ENCODE assay signal across 8 cellular contexts in the genomic region with DNA sequence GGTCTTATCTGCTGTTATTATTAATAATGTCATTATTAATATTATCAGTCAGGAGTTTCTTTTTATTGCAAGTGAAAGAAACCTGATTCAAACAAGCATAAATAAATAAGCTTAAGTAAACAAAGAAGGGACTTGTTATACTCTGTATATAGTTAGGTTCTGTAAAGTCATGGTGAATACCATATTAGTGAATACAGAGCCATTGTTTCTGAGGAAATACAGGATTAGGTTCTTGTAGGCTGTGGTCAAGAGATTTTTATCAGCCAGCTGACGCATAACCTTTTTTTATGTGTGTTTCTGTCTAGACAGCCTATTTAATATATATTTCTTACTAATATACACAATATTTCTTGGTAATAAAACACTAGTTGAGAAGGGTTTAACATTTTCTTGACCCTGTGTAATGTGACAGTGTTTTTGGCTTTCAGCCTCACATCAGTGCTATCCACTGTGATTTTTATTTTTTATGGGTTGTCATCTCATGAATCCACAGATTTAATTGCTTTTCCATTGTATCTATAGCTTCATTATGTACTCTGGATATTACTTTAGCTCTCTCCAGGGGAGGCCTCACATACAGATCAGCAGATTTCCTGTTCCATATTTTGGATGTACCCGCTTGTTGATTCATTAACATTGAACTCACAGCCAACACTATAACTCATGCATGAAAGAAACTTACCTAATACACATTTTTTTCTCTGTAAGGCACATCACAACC. TPM values are rescaled to one million over a fixed set of nuclear protein-coding genes. Genes with fewer than 3 reads are reported as not detected.
A peak's percentile ranks its signal among the peaks of the same experiment; 100 is the strongest.
DNase-seq lines count a peak whose midpoint lies in the region; ATAC-seq, FAIRE-seq and TF ChIP-seq lines count a peak whose summit lies in the region.

No MANE protein-coding gene starts in this region.

- peaks cover 74% of the 10 kb centered on the region for H3K79me2 ChIP-seq in mammary epithelial cell (ENCODE audit: insufficient read depth, low read length)

- no TSS peak for BruUV-seq in mammary epithelial cell (replicated peaks; lab: Mats Ljungman, UMichigan)

- H3K4me1 ChIP-seq in HEK293 (ENCODE audit: control insufficient read depth, insufficient read depth, low read length) = peaks cover 13% of the 10 kb centered on the region
- peaks cover 37% of the 10 kb centered on the region for H3K4me1 ChIP-seq in mammary epithelial cell (ENCODE audit: insufficient read depth, low read length)

- H3K27me3 Mint-ChIP-seq in mesothelial cell of epicardium (ENCODE audit: low read depth) = no peaks in the 10 kb centered on the region

- no peak for FAIRE-seq in GM12891 (lab: Jason Lieb, UNC)

- H3K27me3 ChIP-seq in mammary epithelial cell (ENCODE audit: insufficient read depth, low read length) = no peaks in the 10 kb centered on the region

- peaks cover 7% of the 10 kb centered on the region for H3K9me3 Mint-ChIP-seq in mesothelial cell of epicardium

- dilution Hi-C loops in mammary epithelial cell (cut with HindIII; ENCODE audit: low sequenced_read_pairs) = no loop called here

- no peak overlapping the region for H2AFZ ChIP-seq in mammary epithelial cell (ENCODE audit: low read depth, low read length)

- no peak for TF ChIP-seq CTCF in HEK293 (tag by site-specific recombination; IDR thresholded peaks at IDR 0.05)
- TF ChIP-seq CTCF in mammary epithelial cell (conservative IDR thresholded peaks at IDR 0.05 in 1 of 2, IDR thresholded peaks at IDR 0.05 in 1 of 2; ENCODE audit: extremely low read depth in 1 of 2, insufficient read depth in 1 of 2, low read depth in 1 of 2, low read length in 2 of 2) = no peak
- no peak for TF ChIP-seq CTCF in mesothelial cell of epicardium (IDR thresholded peaks at IDR 0.05; ENCODE audit: unreplicated experiment)

- TF ChIP-seq POLR2A in GM12891 (IDR thresholded peaks at IDR 0.05; ENCODE audit: low read depth, low read length) = no peak

- intact Hi-C loops in mammary epithelial cell (cut with micrococcal nuclease) = no loop called here

- POLR2A ChIA-PET in HEK293 (lab: Yijun Ruan, JAX) = no interaction called here

- no peaks in the 10 kb centered on the region for H3K9me3 ChIP-seq in HEK293 (ENCODE audit: control insufficient read depth, insufficient read depth, low read depth, low read length)
- no peaks in the 10 kb centered on the region for H3K9me3 ChIP-seq in mammary epithelial cell (replicated peaks; ENCODE audit: insufficient read depth, low read length)

- H3K4me3 ChIP-seq in HEK293 (ENCODE audit: low read depth, low read length) (no peak overlapping the region), mammary epithelial cell (replicated peaks in 1 of 3; ENCODE audit: insufficient read depth in 1 of 3, low read depth in 2 of 3, low read length in 3 of 3) (peak overlapping the region in 1 of 3 experiments; percentile 18)

- WGBS in mammary epithelial cell (ENCODE audit: low coverage, missing lambda C conversion rate) = 19% methylated on average over 2 of the region's 2 CpGs

- H3K36me3 ChIP-seq in HEK293 (ENCODE audit: control insufficient read depth in 2 of 2, insufficient read depth in 1 of 2, low read length in 2 of 2) (no peaks in the 10 kb centered on the region), mammary epithelial cell (ENCODE audit: insufficient read depth, low read length) (peaks cover 2% of the 10 kb centered on the region)

- peak overlapping the region; percentile 87 for H3K27ac Mint-ChIP-seq in mesothelial cell of epicardium

- no peak for ATAC-seq in HG03378 (IDR thresholded peaks at IDR 0.05; ENCODE audit: unreplicated experiment)
- ATAC-seq in HG03108 (IDR thresholded peaks at IDR 0.05; ENCODE audit: unreplicated experiment) = no peak

- no peaks in the 10 kb centered on the region for H4K20me1 ChIP-seq in mammary epithelial cell (ENCODE audit: insufficient read depth, low read length)

- H3K27ac ChIP-seq in HEK293 (ENCODE audit: extremely low read depth, low read depth, low read length) = no peak overlapping the region
- H3K27ac ChIP-seq in mammary epithelial cell (ENCODE audit: insufficient read depth, low read depth, low read length) = peak overlapping the region; percentile 99

- peak overlapping the region; percentile 59 for H3K4me2 ChIP-seq in mammary epithelial cell (ENCODE audit: insufficient read depth, low read depth, low read length)

- DNase-seq in A172 (ENCODE audit: low spot score) (peak; percentile 81), mammary epithelial cell (peak; percentile 89), mesothelial cell of epicardium (ENCODE audit: low spot score in 2 of 2, unreplicated experiment in 2 of 2) (no peak), T-helper 9 cell (no peak), GM12891 (ENCODE audit: insufficient read length, low spot score) (no peak)

- CTCF ChIA-PET in HEK293 (lab: Yijun Ruan, JAX) (no interaction called here), mammary epithelial cell (lab: Charles Lee; ENCODE audit: low non-redundant PET) (no interaction called here)

- H3K36me3 Mint-ChIP-seq in mesothelial cell of epicardium = peaks cover 14% of the 10 kb centered on the region

- no peak overlapping the region for H3K4me3 Mint-ChIP-seq in mesothelial cell of epicardium

- H3K4me1 Mint-ChIP-seq in mesothelial cell of epicardium = peaks cover 42% of the 10 kb centered on the region

- peak overlapping the region; percentile 79 for H3K9ac ChIP-seq in mammary epithelial cell (ENCODE audit: insufficient read depth, low read length)

- in situ Hi-C loops in mammary epithelial cell (cut with MboI; ENCODE audit: low sequenced_read_pairs in 2 of 2) = no loop called here

TF ChIP-seq in HEK293, 187 proteins besides CTCF, POLR2A, EP300 and RAD21:
- no peak for TF ChIP-seq ZNF223 (tag by site-specific recombination; IDR thresholded peaks at IDR 0.05)
- no peak for TF ChIP-seq ZNF112 (tag by site-specific recombination; IDR thresholded peaks at IDR 0.05)
- TF ChIP-seq ZBTB21 (tag by site-specific recombination; IDR thresholded peaks at IDR 0.05) = no peak
- peak; percentile 30; the same call in 1 of the 2 replicates for TF ChIP-seq SCRT2 (tag by site-specific recombination; IDR thresholded peaks at IDR 0.05)
- TF ChIP-seq ZNF677 (tag by site-specific recombination; IDR thresholded peaks at IDR 0.05) = no peak

TF ChIP-seq in GM12891, 5 proteins besides CTCF, POLR2A, EP300 and RAD21:
- TF ChIP-seq POLR2AphosphoS5 (IDR thresholded peaks at IDR 0.05; ENCODE audit: low read depth, low read length) (no peak), TAF1 (IDR thresholded peaks at IDR 0.05; ENCODE audit: low read depth, low read length) (no peak), POU2F2 (IDR thresholded peaks at IDR 0.05; ENCODE audit: low read depth, low read length) (no peak), PAX5 (IDR thresholded peaks at IDR 0.05; ENCODE audit: insufficient read depth, low read length, severe bottlenecking) (no peak), SPI1 (IDR thresholded peaks at IDR 0.05; ENCODE audit: low read depth, low read length) (no peak)

RNA-seq across cellular contexts. Expression of gene HERC3, which starts 8.0 kb away (rescaled TPM):
- total RNA-seq in A172 (2014; rRNA removed; shearing (Covaris generic)) = 2.8 and 3.7 TPM in 2 replicates
- total RNA-seq in mammary epithelial cell = 10 to 100 TPM; 14.0 to 36.5 TPM
- 12.3 TPM for polyA plus RNA-seq in mammary epithelial cell
- polyA minus RNA-seq in mammary epithelial cell = 24.9 TPM
- 15.8 to 17.2 TPM (median 17.0 TPM) in 3 replicates for total RNA-seq in mesothelial cell of epicardium
- polyA plus RNA-seq in GM12891 (2012; ENCODE audit: low read depth, missing spikeins) = 2.1 TPM

Comparison
In these comparisons a context has a peak if more than half of its experiments do, and no peak if none do; other contexts are left out.
1. DNase-seq: peak in A172 (single experiment) and mammary epithelial cell (single experiment); none in mesothelial cell of epicardium (0 of 2), T-helper 9 cell (single experiment) and GM12891 (single experiment).